In genomic region chr7:138785587-138786437, GRCh38 we compare ENCODE assay signal across 18 cellular contexts. TPM values are rescaled to one million over a fixed set of nuclear protein-coding genes. Genes with fewer than 3 reads are reported as not detected.
DNase-seq lines count a peak whose midpoint lies in the region; ATAC-seq, FAIRE-seq and TF ChIP-seq lines count a peak whose summit lies in the region.
"Had no signal": no experiment of that assay in that cellular context is flagged by ENCODE, and none has a peak within 500 bp of the region (broad histone marks: within the 10 kb centered on the region; RNA-seq: fewer than 3 reads in every experiment).

No MANE protein-coding gene starts in this region.

- no peak overlapping the region for H2AK5ac ChIP-seq in mesenchymal stem cell (ENCODE audit: low read length, severe bottlenecking)

- H2BK120ac ChIP-seq in mesenchymal stem cell (ENCODE audit: low read depth, low read length) = no peak overlapping the region

- FAIRE-seq in HTR-8/SVneo (lab: Jason Lieb, UNC) = peak; percentile 81
- no peak for FAIRE-seq in astrocyte (lab: Jason Lieb, UNC)

- H3K4me3 ChIP-seq in astrocyte (ENCODE audit: insufficient read depth, low read depth, low read length) (no peak overlapping the region), mesenchymal stem cell (ENCODE audit: insufficient read depth in 1 of 2, low read depth in 1 of 2, low read length in 2 of 2) (no peak overlapping the region)
- H3K4me3 ChIP-seq in CD8-positive, alpha-beta memory T cell (ENCODE audit: low read length) = no peak overlapping the region
- H3K4me3 ChIP-seq: colonic mucosa, gastroesophageal sphincter had no signal

- H3K4me2 ChIP-seq in astrocyte (ENCODE audit: low read length) (peak overlapping the region; percentile 38), mesenchymal stem cell (ENCODE audit: low read length, poor library complexity, severe bottlenecking) (peak overlapping the region; percentile 10)

- H3K36me3 Mint-ChIP-seq in astrocyte (ENCODE audit: low read depth, unreplicated experiment) = no peaks in the 10 kb centered on the region
- peaks cover 0 to 18% (median 0%) of the 10 kb centered on the region in 3 donors for H3K36me3 Mint-ChIP-seq in CD8-positive, alpha-beta memory T cell

- 60% methylated on average over 8 of the region's 10 CpGs for WGBS in mesenchymal stem cell

- H3K4ac ChIP-seq in mesenchymal stem cell (ENCODE audit: low read depth in 1 of 2, low read length in 2 of 2) = no peak overlapping the region

- H3K23ac ChIP-seq in mesenchymal stem cell (ENCODE audit: low read length in 2 of 2) = no peak overlapping the region

- no peaks in the 10 kb centered on the region for H4K20me1 ChIP-seq in astrocyte (ENCODE audit: insufficient read depth, low read length)

- CTCF ChIA-PET in CD8-positive, alpha-beta memory T cell (lab: Charles Lee) = no interaction called here

- H2BK15ac ChIP-seq in mesenchymal stem cell (ENCODE audit: low read depth, poor library complexity, severe bottlenecking) = no peak overlapping the region

- no peak overlapping the region for H2BK12ac ChIP-seq in mesenchymal stem cell (ENCODE audit: low read length in 2 of 2)

- no peaks in the 10 kb centered on the region for H3K4me1 ChIP-seq in astrocyte (ENCODE audit: insufficient read depth, low read length)
- H3K4me1 ChIP-seq in mesenchymal stem cell (ENCODE audit: control insufficient read depth, insufficient read depth, low read depth, low read length) = peaks cover 4% of the 10 kb centered on the region
- no peaks in the 10 kb centered on the region for H3K4me1 ChIP-seq in CD8-positive, alpha-beta memory T cell (ENCODE audit: insufficient read depth, low read length)
- H3K4me1 ChIP-seq: colonic mucosa, gastroesophageal sphincter had no signal

- no peak overlapping the region for H3K9ac ChIP-seq in astrocyte (ENCODE audit: low read length)
- H3K9ac ChIP-seq in mesenchymal stem cell (ENCODE audit: low read length) = no peak overlapping the region

- H3K36me3 ChIP-seq in astrocyte (ENCODE audit: insufficient read depth, low read length) = no peaks in the 10 kb centered on the region
- H3K36me3 ChIP-seq in mesenchymal stem cell (ENCODE audit: control insufficient read depth in 1 of 2, insufficient read depth in 2 of 2, low read depth in 1 of 2, low read length in 2 of 2) = no peaks in the 10 kb centered on the region
- no peaks in the 10 kb centered on the region for H3K36me3 ChIP-seq in CD8-positive, alpha-beta memory T cell (ENCODE audit: insufficient read depth, low read length)
- H3K36me3 ChIP-seq: colonic mucosa, gastroesophageal sphincter had no signal

- peaks cover 5% of the 10 kb centered on the region for H3K9me3 Mint-ChIP-seq in astrocyte (ENCODE audit: unreplicated experiment)
- H3K9me3 Mint-ChIP-seq in stimulated activated naive CD8-positive, alpha-beta T cell treated with anti-CD3 and anti-CD28 coated beads, Interleukin-15, amount 100 ng/mL, for 72 hours = peaks cover 16 to 26% of the 10 kb centered on the region in 2 donors
- peaks cover 2 to 13% (median 8%) of the 10 kb centered on the region in 5 donors for H3K9me3 Mint-ChIP-seq in CD8-positive, alpha-beta memory T cell

- no peaks in the 10 kb centered on the region for H3K79me1 ChIP-seq in mesenchymal stem cell (replicated peaks; ENCODE audit: low read length, poor library complexity, severe bottlenecking)

- no peak overlapping the region for H3K27ac ChIP-seq in astrocyte (ENCODE audit: low read depth, low read length)
- peak overlapping the region; percentile 13 for H3K27ac ChIP-seq in mesenchymal stem cell (ENCODE audit: low read length, poor library complexity, severe bottlenecking)
- no peak overlapping the region for H3K27ac ChIP-seq in CD8-positive, alpha-beta memory T cell (ENCODE audit: low read depth, low read length)
- H3K27ac ChIP-seq: colonic mucosa, gastroesophageal sphincter had no signal

- H3K14ac ChIP-seq in mesenchymal stem cell (ENCODE audit: low read length in 2 of 2) = peak overlapping the region in 1 of 2 experiments; percentile 44

- H3K9me3 ChIP-seq in astrocyte (ENCODE audit: insufficient read depth, low read depth, low read length) (no peaks in the 10 kb centered on the region), mesenchymal stem cell (ENCODE audit: control insufficient read depth, low read length) (peaks cover 3% of the 10 kb centered on the region)
- no peaks in the 10 kb centered on the region for H3K9me3 ChIP-seq in CD8-positive, alpha-beta memory T cell (ENCODE audit: low read length)
- H3K9me3 ChIP-seq: colonic mucosa had no signal

- H3K27me3 Mint-ChIP-seq in astrocyte (ENCODE audit: low read depth, unreplicated experiment) = no peaks in the 10 kb centered on the region
- no peaks in the 10 kb centered on the region for H3K27me3 Mint-ChIP-seq in stimulated activated naive CD8-positive, alpha-beta T cell treated with anti-CD3 and anti-CD28 coated beads, Interleukin-15, amount 100 ng/mL, for 72 hours
- peaks cover 24 to 32% of the 10 kb centered on the region in 2 donors for H3K27me3 Mint-ChIP-seq in CD8-positive, alpha-beta memory T cell

- H3K27me3 ChIP-seq in astrocyte (ENCODE audit: insufficient read depth, low read length) = peaks cover 2% of the 10 kb centered on the region
- H3K27me3 ChIP-seq in mesenchymal stem cell (ENCODE audit: control insufficient read depth in 1 of 2, insufficient read depth in 1 of 2, low read length in 2 of 2) = no peaks in the 10 kb centered on the region
- H3K27me3 ChIP-seq in CD8-positive, alpha-beta memory T cell (ENCODE audit: insufficient read depth, low read length, poor library complexity, severe bottlenecking) = no peaks in the 10 kb centered on the region
- H3K27me3 ChIP-seq: colonic mucosa had no signal

- peak overlapping the region; percentile 44 for H3K27ac Mint-ChIP-seq in astrocyte (ENCODE audit: unreplicated experiment)
- peak overlapping the region in 1 of 2 donors; percentile 37 for H3K27ac Mint-ChIP-seq in stimulated activated naive CD8-positive, alpha-beta T cell treated with anti-CD3 and anti-CD28 coated beads, Interleukin-15, amount 100 ng/mL, for 72 hours
- H3K27ac Mint-ChIP-seq in CD8-positive, alpha-beta memory T cell = peak overlapping the region in 1 of 8 donors; percentile 18
- H3K27ac Mint-ChIP-seq: activated CD8-positive, alpha-beta T cell treated with anti-CD3 and anti-CD28 coated beads, Interleukin-2, amount 10 ng/mL, durations not matched to agents 7 days and 5 days had no signal

- no peak overlapping the region for H4K91ac ChIP-seq in mesenchymal stem cell (ENCODE audit: low read length)

- H4K8ac ChIP-seq in mesenchymal stem cell (ENCODE audit: low read length) = no peak overlapping the region

- no peak for TF ChIP-seq CTCF in astrocyte (IDR thresholded peaks at IDR 0.05; ENCODE audit: insufficient read depth, low read depth, low read length)

- H3K79me2 ChIP-seq in astrocyte (ENCODE audit: insufficient read depth, low read length) = no peaks in the 10 kb centered on the region

- DNase-seq in AG08396 (ENCODE audit: low spot score) (peak; percentile 29), HTR-8/SVneo (ENCODE audit: insufficient read length, low spot score) (peak; percentile 48), astrocyte (ENCODE audit: low read depth) (peak; percentile 21), mesenchymal stem cell (no peak), NCI-H446 (lab: John Stamatoyannopoulos, UW) (no peak), occipital lobe (lab: John Stamatoyannopoulos, UW) (no peak)
- DNase-seq in stimulated activated naive CD8-positive, alpha-beta T cell treated with anti-CD3 and anti-CD28 coated beads, Interleukin-15, amount 100 ng/mL, for 72 hours = no peak
- no peak for DNase-seq in CD8-positive, alpha-beta memory T cell
- DNase-seq: activated CD8-positive, alpha-beta T cell treated with anti-CD3 and anti-CD28 coated beads, Interleukin-2, amount 10 ng/mL, durations not matched to agents 7 days and 5 days; activated naive CD4-positive, alpha-beta T cell treated with Interleukin-2 at 50 U/mL for 16 hours; C1 segment of cervical spinal cord; colonic mucosa; NCI-H1930; stimulated activated CD8-positive, alpha-beta memory T cell treated with anti-CD3 and anti-CD28 coated beads, Interleukin-4, amount 100 ng/mL, for 48 hours had no signal

- POLR2A ChIA-PET in CD8-positive, alpha-beta memory T cell (lab: Charles Lee) = no interaction called here

- no peak overlapping the region for H2BK5ac ChIP-seq in mesenchymal stem cell (ENCODE audit: low read depth, low read length, poor library complexity, severe bottlenecking)

- H3K4me3 Mint-ChIP-seq in astrocyte (ENCODE audit: unreplicated experiment) = no peak overlapping the region
- no peak overlapping the region for H3K4me3 Mint-ChIP-seq in stimulated activated naive CD8-positive, alpha-beta T cell treated with anti-CD3 and anti-CD28 coated beads, Interleukin-15, amount 100 ng/mL, for 72 hours
- no peak overlapping the region for H3K4me3 Mint-ChIP-seq in CD8-positive, alpha-beta memory T cell
- H3K4me3 Mint-ChIP-seq: activated CD8-positive, alpha-beta T cell treated with anti-CD3 and anti-CD28 coated beads, Interleukin-2, amount 10 ng/mL, durations not matched to agents 7 days and 5 days; neural crest cell had no signal

- no peak overlapping the region for H3K18ac ChIP-seq in mesenchymal stem cell (ENCODE audit: low read depth in 1 of 2, low read length in 2 of 2)

- no peak for ATAC-seq in stimulated activated naive CD8-positive, alpha-beta T cell treated with anti-CD3 and anti-CD28 coated beads, Interleukin-15, amount 100 ng/mL, for 72 hours
- ATAC-seq: activated CD8-positive, alpha-beta T cell treated with anti-CD3 and anti-CD28 coated beads, Interleukin-2, amount 10 ng/mL, durations not matched to agents 7 days and 5 days; gastroesophageal sphincter had no signal

- H2AFZ ChIP-seq in astrocyte (ENCODE audit: low read depth, low read length) (peak overlapping the region; percentile 3), mesenchymal stem cell (ENCODE audit: low read depth, low read length) (no peak overlapping the region)

- H3K4me1 Mint-ChIP-seq in astrocyte (ENCODE audit: low read depth, unreplicated experiment) = peaks cover 6% of the 10 kb centered on the region
- no peaks in the 10 kb centered on the region for H3K4me1 Mint-ChIP-seq in stimulated activated naive CD8-positive, alpha-beta T cell treated with anti-CD3 and anti-CD28 coated beads, Interleukin-15, amount 100 ng/mL, for 72 hours
- H3K4me1 Mint-ChIP-seq in CD8-positive, alpha-beta memory T cell = no peaks in the 10 kb centered on the region

RNA-seq across cellular contexts. Expression of gene TMEM213, which starts 12.0 kb away (rescaled TPM):
- not detected in 2 replicates for total RNA-seq in astrocyte
- polyA plus RNA-seq in mesenchymal stem cell (2013, experiment 1 of 2) = not detected
- polyA plus RNA-seq in mesenchymal stem cell (2013, experiment 2 of 2) = not detected
- not detected for total RNA-seq in CD8-positive, alpha-beta memory T cell
- polyA plus RNA-seq in CD8-positive, alpha-beta memory T cell = 0.05 TPM
- total RNA-seq in occipital lobe = not detected
- total RNA-seq: activated CD8-positive, alpha-beta T cell treated with anti-CD3 and anti-CD28 coated beads, Interleukin-2, amount 10 ng/mL, durations not matched to agents 7 days and 5 days; colonic mucosa; kidney epithelial cell; neural crest cell; T-helper 2 cell treated with Interferon-gamma antibody and Interleukin-4, amounts not matched to agents 100 ng/mL and 5 ng/mL, for 36 hours had no signal

RNA-seq across cellular contexts. Expression of gene ATP6V0A4, which starts 12.2 kb away (rescaled TPM):
- 0.19 and 0.25 TPM in 2 replicates for total RNA-seq in astrocyte
- not detected for polyA plus RNA-seq in mesenchymal stem cell (2013, experiment 1 of 2)
- not detected for polyA plus RNA-seq in mesenchymal stem cell (2013, experiment 2 of 2)
- total RNA-seq in CD8-positive, alpha-beta memory T cell = not detected
- not detected for polyA plus RNA-seq in CD8-positive, alpha-beta memory T cell
- 1.2 TPM for total RNA-seq in occipital lobe
- total RNA-seq: activated CD8-positive, alpha-beta T cell treated with anti-CD3 and anti-CD28 coated beads, Interleukin-2, amount 10 ng/mL, durations not matched to agents 7 days and 5 days; colonic mucosa; neural crest cell; T-helper 2 cell treated with Interferon-gamma antibody and Interleukin-4, amounts not matched to agents 100 ng/mL and 5 ng/mL, for 36 hours had no signal

Comparison
In these comparisons a context has a peak if more than half of its experiments do, and no peak if none do; other contexts are left out.
1. DNase-seq: peak in AG08396 (single experiment), HTR-8/SVneo (single experiment) and astrocyte (single experiment); none in mesenchymal stem cell (single experiment), NCI-H446 (0 of 2), stimulated activated naive CD8-positive, alpha-beta T cell treated with anti-CD3 and anti-CD28 coated beads, Interleukin-15, amount 100 ng/mL, for 72 hours (0 of 2), CD8-positive, alpha-beta memory T cell (0 of 5) and occipital lobe (single experiment).